In the genomic region with DNA sequence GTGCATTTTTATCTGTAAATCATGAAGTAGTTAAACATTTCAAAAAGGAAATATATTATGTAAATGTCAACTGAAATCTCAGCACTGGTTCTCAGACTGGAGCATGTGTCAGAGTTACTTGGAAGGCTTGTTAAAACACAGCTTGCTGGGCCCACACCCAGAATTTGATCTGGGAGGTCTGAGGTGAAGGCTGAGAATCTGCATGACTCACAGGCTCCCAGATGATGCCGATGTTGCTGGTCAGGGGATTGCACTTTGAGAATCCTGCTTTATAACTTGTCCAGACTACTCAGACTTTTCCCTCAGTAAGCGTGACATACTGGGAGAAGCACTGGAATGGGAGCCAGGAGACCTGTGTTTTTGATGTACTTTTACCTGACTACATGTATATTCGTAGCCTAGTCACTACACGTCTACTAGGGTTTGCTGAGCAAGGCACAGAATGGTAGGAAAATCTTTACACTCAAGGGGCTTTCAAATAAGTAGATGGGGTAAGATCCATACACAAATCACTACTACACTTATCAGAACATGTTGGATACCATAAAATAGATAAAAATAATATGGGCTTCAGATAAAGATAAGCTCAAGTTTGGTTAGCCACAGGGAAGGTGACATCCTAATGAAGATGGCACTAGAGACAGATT, we compare ENCODE assay signal across 13 cellular contexts.
A peak's percentile ranks its signal among the peaks of the same experiment; 100 is the strongest.
DNase-seq lines count a peak whose midpoint lies in the region; ATAC-seq, FAIRE-seq and TF ChIP-seq lines count a peak whose summit lies in the region.
"Had no signal": no experiment of that assay in that cellular context is flagged by ENCODE, and none has a peak within 500 bp of the region (broad histone marks: within the 10 kb centered on the region; RNA-seq: fewer than 3 reads in every experiment).

No MANE protein-coding gene starts in this region.

- H3K36me3 Mint-ChIP-seq in nephron progenitor cell (ENCODE audit: low read depth) (peaks cover 15% of the 10 kb centered on the region), T-cell (peaks cover 34% of the 10 kb centered on the region)
- H3K36me3 Mint-ChIP-seq in activated CD4-positive, alpha-beta T cell treated with anti-CD3 and anti-CD28 coated beads, Interleukin-2, amount 10 ng/mL, durations not matched to agents 7 days and 5 days (ENCODE audit: low read depth) = peaks cover 8% of the 10 kb centered on the region

- no peak overlapping the region for H3K4me3 ChIP-seq in endothelial cell of umbilical vein (replicated peaks in 1 of 3; ENCODE audit: insufficient read depth in 1 of 3, low read depth in 1 of 3, low read length in 3 of 3)

- no peak overlapping the region for H3K9ac ChIP-seq in endothelial cell of umbilical vein (replicated peaks; ENCODE audit: extremely low read depth, insufficient read depth, low read length)

- peaks cover 8% of the 10 kb centered on the region for H3K4me1 ChIP-seq in endothelial cell of umbilical vein (ENCODE audit: control insufficient read depth, extremely low read depth, insufficient read depth, low read length)

- H3K36me3 ChIP-seq in endothelial cell of umbilical vein (ENCODE audit: control insufficient read depth in 2 of 2, extremely low read depth in 1 of 2, insufficient read depth in 2 of 2, low read length in 2 of 2) = no peaks in the 10 kb centered on the region

- no peaks in the 10 kb centered on the region for H3K9me1 ChIP-seq in endothelial cell of umbilical vein (replicated peaks; ENCODE audit: control insufficient read depth, extremely low read depth, insufficient read depth, low read length)

- H3K27ac Mint-ChIP-seq in nephron progenitor cell = peak overlapping the region; percentile 37
- no peak overlapping the region for H3K27ac Mint-ChIP-seq in activated CD4-positive, alpha-beta T cell treated with anti-CD3 and anti-CD28 coated beads, Interleukin-2, amount 10 ng/mL, durations not matched to agents 7 days and 5 days
- H3K27ac Mint-ChIP-seq in T-cell = no peak overlapping the region
- H3K27ac Mint-ChIP-seq: CD8-positive, alpha-beta T cell had no signal

- no peak overlapping the region for H3K4me3 Mint-ChIP-seq in nephron progenitor cell
- no peak overlapping the region for H3K4me3 Mint-ChIP-seq in activated CD4-positive, alpha-beta T cell treated with anti-CD3 and anti-CD28 coated beads, Interleukin-2, amount 10 ng/mL, durations not matched to agents 7 days and 5 days
- no peak overlapping the region for H3K4me3 Mint-ChIP-seq in T-cell
- H3K4me3 Mint-ChIP-seq: CD8-positive, alpha-beta T cell had no signal

- H3K4me1 Mint-ChIP-seq in nephron progenitor cell (peaks cover 56% of the 10 kb centered on the region), T-cell (peaks cover 0 to 8% (median 0%) of the 10 kb centered on the region in 3 donors)
- peaks cover 9% of the 10 kb centered on the region for H3K4me1 Mint-ChIP-seq in activated CD4-positive, alpha-beta T cell treated with anti-CD3 and anti-CD28 coated beads, Interleukin-2, amount 10 ng/mL, durations not matched to agents 7 days and 5 days

- no peaks in the 10 kb centered on the region for H3K9me3 ChIP-seq in endothelial cell of umbilical vein (replicated peaks; ENCODE audit: control insufficient read depth, insufficient read depth, low read length)

- H3K27me3 Mint-ChIP-seq in nephron progenitor cell (ENCODE audit: low read depth, poor library complexity) (peaks cover 5% of the 10 kb centered on the region), T-cell (no peaks in the 10 kb centered on the region)
- H3K27me3 Mint-ChIP-seq in activated CD4-positive, alpha-beta T cell treated with anti-CD3 and anti-CD28 coated beads, Interleukin-2, amount 10 ng/mL, durations not matched to agents 7 days and 5 days = no peaks in the 10 kb centered on the region

- DNase-seq in AG08395 (ENCODE audit: low spot score) = peak; percentile 93
- DNase-seq in M059J (ENCODE audit: low read depth) = peak; percentile 96
- DNase-seq in endothelial cell of umbilical vein (ENCODE audit: low read depth, low spot score) = peak; percentile 74
- DNase-seq in nephron progenitor cell = no peak
- no peak for DNase-seq in NCI-H774 (lab: John Stamatoyannopoulos, UW)
- DNase-seq in T-helper 1 cell = no peak
- no peak for DNase-seq in activated CD4-positive, alpha-beta T cell treated with anti-CD3 and anti-CD28 coated beads, Interleukin-2, amount 10 ng/mL, durations not matched to agents 7 days and 5 days
- DNase-seq in T-cell = no peak
- DNase-seq: activated T-cell treated with anti-CD3 and anti-CD28 coated beads, Interleukin-2, amount 50 U/mL, for 48 hours; CD8-positive, alpha-beta T cell; stimulated activated CD4-positive, alpha-beta T cell treated with anti-CD3 and anti-CD28 coated beads, Interleukin-4, amount 100 ng/mL, for 24 hours; T-helper 9 cell had no signal

- POLR2A ChIA-PET in endothelial cell of umbilical vein (lab: Charles Lee) (no interaction called here), T-cell (lab: Charles Lee) (no interaction called here)
- POLR2A ChIA-PET in activated CD4-positive, alpha-beta T cell treated with anti-CD3 and anti-CD28 coated beads, Interleukin-2, amount 10 ng/mL, durations not matched to agents 7 days and 5 days (lab: Charles Lee) = no interaction called here

- CTCF ChIA-PET in endothelial cell of umbilical vein (lab: Charles Lee) (interaction anchor here (0.9 to 5.0 kb wide), 4 partner anchors 10 to 45 kb away, joined by 3 to 49 read pairs (median 4); no protein-coding TSS in a partner anchor), T-cell (lab: Charles Lee) (no interaction called here)
- CTCF ChIA-PET in activated CD4-positive, alpha-beta T cell treated with anti-CD3 and anti-CD28 coated beads, Interleukin-2, amount 10 ng/mL, durations not matched to agents 7 days and 5 days (lab: Charles Lee) = interaction anchor here (0.9 kb wide), 1 partner anchor 15 kb away, joined by 3 read pairs; no protein-coding TSS in a partner anchor

- dilution Hi-C loops in endothelial cell of umbilical vein (cut with MboI; ENCODE audit: extremely low pct_ligation_motif_present, low sequenced_read_pairs) = no loop called here

- no peak for TF ChIP-seq CTCF in endothelial cell of umbilical vein (IDR thresholded peaks at IDR 0.05; ENCODE audit: extremely low read depth in 1 of 2, insufficient read depth in 1 of 2, low read depth in 1 of 2, low read length in 2 of 2)
- TF ChIP-seq CTCF in nephron progenitor cell (IDR thresholded peaks at IDR 0.05) = no peak

- FAIRE-seq in endothelial cell of umbilical vein (lab: Jason Lieb, UNC) = peak; percentile 52
- FAIRE-seq: H1 had no signal

- H3K9me3 Mint-ChIP-seq in nephron progenitor cell (no peaks in the 10 kb centered on the region), T-cell (no peaks in the 10 kb centered on the region)
- H3K9me3 Mint-ChIP-seq in activated CD4-positive, alpha-beta T cell treated with anti-CD3 and anti-CD28 coated beads, Interleukin-2, amount 10 ng/mL, durations not matched to agents 7 days and 5 days = no peaks in the 10 kb centered on the region
- H3K9me3 Mint-ChIP-seq: CD8-positive, alpha-beta T cell had no signal

- no peak overlapping the region for H2AFZ ChIP-seq in endothelial cell of umbilical vein (ENCODE audit: low read depth, low read length)

- H3K79me2 ChIP-seq in endothelial cell of umbilical vein (ENCODE audit: control insufficient read depth, insufficient read depth, low read length) = no peaks in the 10 kb centered on the region

- H3K27me3 ChIP-seq in endothelial cell of umbilical vein (ENCODE audit: control insufficient read depth in 2 of 2, insufficient read depth in 2 of 2, low read length in 2 of 2) = no peaks in the 10 kb centered on the region

- ATAC-seq in T-cell (replicated peaks in 1 of 4) = no peak
- ATAC-seq: CD8-positive, alpha-beta T cell had no signal

- no peak overlapping the region for H3K4me2 ChIP-seq in endothelial cell of umbilical vein (ENCODE audit: insufficient read depth, low read length)

- no peaks in the 10 kb centered on the region for H4K20me1 ChIP-seq in endothelial cell of umbilical vein (replicated peaks; ENCODE audit: control insufficient read depth, extremely low read depth, insufficient read depth, low read length)

- no peak for TF ChIP-seq POLR2A in endothelial cell of umbilical vein (IDR thresholded peaks at IDR 0.05; ENCODE audit: low read depth, low read length)

- intact Hi-C loops in endothelial cell of umbilical vein (cut with micrococcal nuclease) = no loop called here

- no peak overlapping the region for H3K27ac ChIP-seq in endothelial cell of umbilical vein (ENCODE audit: insufficient read depth, low read depth, low read length)

- no TSS peak for BruUV-seq in endothelial cell of umbilical vein (replicated peaks; lab: Mats Ljungman, UMichigan)

TF ChIP-seq in endothelial cell of umbilical vein, 7 proteins besides CTCF, POLR2A, EP300 and RAD21:
- TF ChIP-seq, protein P1, sequence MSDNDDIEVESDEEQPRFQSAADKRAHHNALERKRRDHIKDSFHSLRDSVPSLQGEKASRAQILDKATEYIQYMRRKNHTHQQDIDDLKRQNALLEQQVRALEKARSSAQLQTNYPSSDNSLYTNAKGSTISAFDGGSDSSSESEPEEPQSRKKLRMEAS (IDR thresholded peaks at IDR 0.05; ENCODE audit: insufficient read depth, insufficient read length) = no peak
- TF ChIP-seq POLR2AphosphoS5 (IDR thresholded peaks at IDR 0.05; ENCODE audit: insufficient read depth, low read depth, low read length) = no peak
- TF ChIP-seq EZH2 (IDR thresholded peaks at IDR 0.05; ENCODE audit: borderline replicate concordance, low read depth, low read length, severe bottlenecking) = no peak
- TF ChIP-seq FOS (IDR thresholded peaks at IDR 0.05; ENCODE audit: borderline replicate concordance, insufficient read depth, low read length) = peak; percentile 75
- TF ChIP-seq JUN (IDR thresholded peaks at IDR 0.05; ENCODE audit: borderline replicate concordance, insufficient read depth, insufficient read length, low read depth) = no peak

Comparison
In these comparisons a context has a peak if more than half of its experiments do, and no peak if none do; other contexts are left out.
1. DNase-seq: peak in AG08395 (single experiment), M059J (single experiment) and endothelial cell of umbilical vein (single experiment); none in nephron progenitor cell (single experiment), NCI-H774 (single experiment), T-helper 1 cell (0 of 5), activated CD4-positive, alpha-beta T cell treated with anti-CD3 and anti-CD28 coated beads, Interleukin-2, amount 10 ng/mL, durations not matched to agents 7 days and 5 days (single experiment) and T-cell (0 of 34).
2. CTCF ChIA-PET loops: an anchor here in endothelial cell of umbilical vein (0.9 to 5.0 kb wide) and activated CD4-positive, alpha-beta T cell treated with anti-CD3 and anti-CD28 coated beads, Interleukin-2, amount 10 ng/mL, durations not matched to agents 7 days and 5 days (0.9 kb wide); none called in T-cell.